ENCODE assay signal across 8 cellular contexts in the genomic region with DNA sequence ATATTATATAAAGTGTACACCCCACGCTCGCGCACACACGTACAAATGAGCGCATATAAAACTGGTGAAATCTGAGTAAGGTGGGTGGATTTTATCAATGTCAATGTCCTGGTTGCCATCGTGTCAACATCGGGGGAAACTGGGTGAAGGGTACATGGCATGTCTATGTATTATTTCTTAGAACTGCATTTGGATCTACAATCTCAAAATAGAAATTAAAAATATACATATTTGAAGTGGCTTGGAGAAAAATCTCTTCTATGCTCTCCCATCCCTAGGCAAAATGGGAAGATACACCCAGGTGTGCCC. TPM values are rescaled to one million over a fixed set of nuclear protein-coding genes. Genes with fewer than 3 reads are reported as not detected.
DNase-seq lines count a peak whose midpoint lies in the region; ATAC-seq and TF ChIP-seq lines count a peak whose summit lies in the region.

No MANE protein-coding gene starts in this region.

- H3K9me3 ChIP-seq in SU-DHL-6 (ENCODE audit: insufficient read depth, low read length): no peaks in the 10 kb centered on the region
- H3K9me3 ChIP-seq in prostate gland: no peaks in the 10 kb centered on the region

- ATAC-seq in GM18861 (IDR thresholded peaks at IDR 0.05; ENCODE audit: unreplicated experiment) (no peak), HG03159 (IDR thresholded peaks at IDR 0.05; ENCODE audit: unreplicated experiment) (no peak)

- no peak for TF ChIP-seq POLR2A in prostate gland (IDR thresholded peaks at IDR 0.05)

- H3K4me3 ChIP-seq in GM08714 (ENCODE audit: low read length) (peak overlapping the region; percentile 64), SU-DHL-6 (ENCODE audit: insufficient read depth, low read length, poor library complexity, severe bottlenecking) (no peak overlapping the region), fibroblast of mammary gland (ENCODE audit: control insufficient read depth, low read depth, low read length) (peak overlapping the region; percentile 58), prostate gland (peak overlapping the region; percentile 56 to 61)

- no peaks in the 10 kb centered on the region for H3K9me2 ChIP-seq in SU-DHL-6 (replicated peaks; ENCODE audit: insufficient read depth, low read length)

- no peaks in the 10 kb centered on the region for H3F3A ChIP-seq in SU-DHL-6 (ENCODE audit: insufficient read depth)

- peak overlapping the region; percentile 64 for H3K4me2 ChIP-seq in SU-DHL-6 (ENCODE audit: low read depth, low read length, poor library complexity, severe bottlenecking)

- H3K27ac ChIP-seq in SU-DHL-6 (ENCODE audit: low read depth, low read length) (no peak overlapping the region), prostate gland (no peak overlapping the region)

- H3K27me3 ChIP-seq in SU-DHL-6 (ENCODE audit: low read length) (no peaks in the 10 kb centered on the region), prostate gland (replicated peaks; ENCODE audit: insufficient read depth) (no peaks in the 10 kb centered on the region)

- WGBS in prostate gland: 30% methylated on average over 7 of the region's 7 CpGs

- H3K9ac ChIP-seq in SU-DHL-6 (ENCODE audit: low read length): no peak overlapping the region

- H3K4me1 ChIP-seq in prostate gland (replicated peaks): peaks cover 13% of the 10 kb centered on the region

- H3K36me3 ChIP-seq in SU-DHL-6 (ENCODE audit: low read length) (no peaks in the 10 kb centered on the region), prostate gland (no peaks in the 10 kb centered on the region)

- no peak overlapping the region for H2AFZ ChIP-seq in SU-DHL-6 (ENCODE audit: low read depth, low read length, severe bottlenecking)

- H3K79me2 ChIP-seq in SU-DHL-6 (ENCODE audit: insufficient read depth, low read length): no peaks in the 10 kb centered on the region

- TF ChIP-seq CTCF in SU-DHL-6 (IDR thresholded peaks at IDR 0.05; ENCODE audit: insufficient read depth, low read length, poor library complexity, severe bottlenecking): no peak
- TF ChIP-seq CTCF in fibroblast of mammary gland (conservative IDR thresholded peaks at IDR 0.05; ENCODE audit: control insufficient read depth, insufficient read depth, low read depth, low read length): no peak
- no peak for TF ChIP-seq CTCF in prostate gland (IDR thresholded peaks at IDR 0.05)

- H4K20me1 ChIP-seq in SU-DHL-6 (ENCODE audit: low read depth, low read length): no peaks in the 10 kb centered on the region

- intact Hi-C loops in prostate gland (cut with DNase I): loop anchor here (5.0 kb wide), 2 partner anchors 69 to 81 kb away; partner anchors contain the start of gene ATP6V1G1

- DNase-seq in fibroblast of mammary gland (ENCODE audit: low read depth): no peak
- no peak for DNase-seq in prostate gland (ENCODE audit: low spot score)
- no peak for DNase-seq in OCI-M1 (lab: John Stamatoyannopoulos, UW)
- no peak for DNase-seq in NCI-H446 treated with DMSO at 0.1 percent for 48 hours (lab: John Stamatoyannopoulos, UW)

RNA-seq across cellular contexts. Expression of gene WHRN, which starts 0.8 kb away (rescaled TPM):
- 100 to 1,000 TPM in 1 of 2 donors, 10 to 100 TPM in 1; 13.8 to 102 TPM for total RNA-seq in prostate gland
